9 cellular contexts compared by ENCODE assay signal in genomic region chr11:73875380-73875779, GRCh38. TPM values are rescaled to one million over a fixed set of nuclear protein-coding genes. Genes with fewer than 3 reads are reported as not detected.
DNase-seq lines count a peak whose midpoint lies in the region; ATAC-seq and TF ChIP-seq lines count a peak whose summit lies in the region.
"Had no signal": no experiment of that assay in that cellular context is flagged by ENCODE, and none has a peak within 500 bp of the region (broad histone marks: within the 10 kb centered on the region; RNA-seq: fewer than 3 reads in every experiment).

No MANE protein-coding gene starts in this region.

- H3K27me3 ChIP-seq in CD4-positive, alpha-beta T cell (ENCODE audit: control insufficient read depth, insufficient read depth, low read length): no peaks in the 10 kb centered on the region
- H3K27me3 ChIP-seq in naive thymus-derived CD4-positive, alpha-beta T cell (ENCODE audit: control insufficient read depth in 2 of 2, insufficient read depth in 2 of 2, low read length in 2 of 2): no peaks in the 10 kb centered on the region

- H3K4me1 ChIP-seq in naive thymus-derived CD4-positive, alpha-beta T cell (ENCODE audit: control insufficient read depth in 2 of 2, insufficient read depth in 2 of 2, low read length in 2 of 2): peaks cover 17 to 19% of the 10 kb centered on the region in 2 donors

- H3K4me3 ChIP-seq in naive thymus-derived CD4-positive, alpha-beta T cell (ENCODE audit: low read length): peak overlapping the region; percentile 94

- H3K36me3 Mint-ChIP-seq in CD4-positive, alpha-beta T cell (ENCODE audit: low read depth): peaks cover 57% of the 10 kb centered on the region
- H3K36me3 Mint-ChIP-seq in central memory CD8-positive, alpha-beta T cell (ENCODE audit: insufficient read depth): peaks cover 36% of the 10 kb centered on the region
- H3K36me3 Mint-ChIP-seq in naive thymus-derived CD4-positive, alpha-beta T cell: peaks cover 5 to 22% (median 14%) of the 10 kb centered on the region in 5 donors

- TF ChIP-seq CTCF in CD4-positive, alpha-beta T cell (IDR thresholded peaks at IDR 0.05): no peak

- CTCF ChIA-PET in CD4-positive, alpha-beta T cell (lab: Charles Lee): no interaction called here
- CTCF ChIA-PET in naive thymus-derived CD4-positive, alpha-beta T cell (lab: Charles Lee): interaction anchor here (0.7 kb wide), 1 partner anchor 25 kb away, joined by 5 read pairs; no protein-coding TSS in a partner anchor

- no peak for DNase-seq in CD4-positive, alpha-beta T cell
- peak; percentile 66 for DNase-seq in LHCN-M2 (ENCODE audit: low read depth)
- no peak for DNase-seq in central memory CD8-positive, alpha-beta T cell (ENCODE audit: low spot score in 2 of 2)
- no peak for DNase-seq in naive thymus-derived CD4-positive, alpha-beta T cell
- DNase-seq in NCI-H128 (lab: John Stamatoyannopoulos, UW; ENCODE audit: unreplicated experiment): no peak
- DNase-seq: activated CD4-positive, alpha-beta T cell treated with anti-CD3 and anti-CD28 coated beads, Interleukin-2, amount 50 U/mL, for 4 hours had no signal

- H3K27ac ChIP-seq in CD4-positive, alpha-beta T cell (ENCODE audit: low read depth, low read length): no peak overlapping the region
- H3K27ac ChIP-seq in naive thymus-derived CD4-positive, alpha-beta T cell (ENCODE audit: low read depth, low read length): peak overlapping the region; percentile 88

- ATAC-seq in CD4-positive, alpha-beta T cell (ENCODE audit: poor library complexity): no peak
- no peak for ATAC-seq in central memory CD8-positive, alpha-beta T cell (replicated peaks; ENCODE audit: extremely low read depth, poor library complexity, severe bottlenecking)
- no peak for ATAC-seq in naive thymus-derived CD4-positive, alpha-beta T cell
- ATAC-seq in GM19455 (IDR thresholded peaks at IDR 0.05; ENCODE audit: unreplicated experiment) (no peak), HG03521 (IDR thresholded peaks at IDR 0.05; ENCODE audit: unreplicated experiment) (no peak), HG02884 (IDR thresholded peaks at IDR 0.05; ENCODE audit: unreplicated experiment) (no peak)

- POLR2A ChIA-PET in CD4-positive, alpha-beta T cell (lab: Charles Lee): interaction anchor here (3.2 kb wide), 1 partner anchor 96 kb away, joined by 12 read pairs; no protein-coding TSS in a partner anchor
- POLR2A ChIA-PET in naive thymus-derived CD4-positive, alpha-beta T cell (lab: Charles Lee): interaction anchor here (1.2 kb wide), 1 partner anchor 96 kb away, joined by 3 read pairs; no protein-coding TSS in a partner anchor

- no peaks in the 10 kb centered on the region for H3K9me3 ChIP-seq in CD4-positive, alpha-beta T cell (ENCODE audit: control insufficient read depth, low read length)
- no peaks in the 10 kb centered on the region for H3K9me3 ChIP-seq in naive thymus-derived CD4-positive, alpha-beta T cell (ENCODE audit: control insufficient read depth in 2 of 3, low read length in 3 of 3)

- peak overlapping the region; percentile 96 for H3K4me3 Mint-ChIP-seq in CD4-positive, alpha-beta T cell
- peak overlapping the region; percentile 97 for H3K4me3 Mint-ChIP-seq in central memory CD8-positive, alpha-beta T cell
- H3K4me3 Mint-ChIP-seq in naive thymus-derived CD4-positive, alpha-beta T cell: peak overlapping the region; percentile 94 to 98 (median 96)

- H3K9me3 Mint-ChIP-seq in CD4-positive, alpha-beta T cell: no peaks in the 10 kb centered on the region
- H3K9me3 Mint-ChIP-seq in central memory CD8-positive, alpha-beta T cell: no peaks in the 10 kb centered on the region
- peaks cover 0 to 2% (median 0%) of the 10 kb centered on the region in 11 donors for H3K9me3 Mint-ChIP-seq in naive thymus-derived CD4-positive, alpha-beta T cell

- intact Hi-C loops in CD4-positive, alpha-beta T cell (cut with DNase I, micrococcal nuclease): loop anchor here (5.0 to 10.0 kb wide), 6 partner anchors 88 to 1763 kb away; partner anchors contain the start of genes ANAPC15 (in 1 of the 2), FAM168A (in 1 of the 2), MRPL48 (in 1 of the 2) and PGM2L1 (in 1 of the 2)
- intact Hi-C loops in naive thymus-derived CD4-positive, alpha-beta T cell (cut with micrococcal nuclease): loop anchor here in 1 of 2 donors (5.0 kb wide), 1 partner anchor 617 kb away; the partner anchor contains the start of gene LIPT2

- H3K4me1 Mint-ChIP-seq in CD4-positive, alpha-beta T cell (ENCODE audit: low read depth): peaks cover 52% of the 10 kb centered on the region
- peaks cover 36% of the 10 kb centered on the region for H3K4me1 Mint-ChIP-seq in central memory CD8-positive, alpha-beta T cell
- peaks cover 22 to 55% (median 43%) of the 10 kb centered on the region in 7 donors for H3K4me1 Mint-ChIP-seq in naive thymus-derived CD4-positive, alpha-beta T cell

- no peaks in the 10 kb centered on the region for H3K27me3 Mint-ChIP-seq in CD4-positive, alpha-beta T cell
- H3K27me3 Mint-ChIP-seq in central memory CD8-positive, alpha-beta T cell: no peaks in the 10 kb centered on the region
- H3K27me3 Mint-ChIP-seq in naive thymus-derived CD4-positive, alpha-beta T cell: no peaks in the 10 kb centered on the region

- peaks cover 0 to 43% (median 0%) of the 10 kb centered on the region in 3 experiments for H3K36me3 ChIP-seq in naive thymus-derived CD4-positive, alpha-beta T cell (ENCODE audit: control insufficient read depth in 2 of 3, insufficient read depth in 3 of 3, low read length in 3 of 3)

- peak overlapping the region; percentile 91 for H3K27ac Mint-ChIP-seq in CD4-positive, alpha-beta T cell
- H3K27ac Mint-ChIP-seq in central memory CD8-positive, alpha-beta T cell (ENCODE audit: low read depth): peak overlapping the region; percentile 98
- H3K27ac Mint-ChIP-seq in naive thymus-derived CD4-positive, alpha-beta T cell: peak overlapping the region; percentile 92 to 100 (median 97)

RNA-seq across cellular contexts. Expression of gene COA4, which starts 1.3 kb away (rescaled TPM):
- total RNA-seq in CD4-positive, alpha-beta T cell: 10 to 100 TPM; 20.7 to 23.9 TPM
- 119 and 131 TPM in 2 replicates for total RNA-seq in LHCN-M2 (2014; rRNA removed)
- polyA plus RNA-seq in LHCN-M2 (2012): 132 TPM
- 10 to 100 TPM; 29.1 to 75.0 (median 58.2) TPM for total RNA-seq in naive thymus-derived CD4-positive, alpha-beta T cell
- 10 to 100 TPM; 56.2 to 64.8 TPM for polyA plus RNA-seq in naive thymus-derived CD4-positive, alpha-beta T cell

RNA-seq across cellular contexts. Expression of gene PAAF1, which starts 1.4 kb away (rescaled TPM):
- 1 to 10 TPM; 6.2 to 7.6 TPM for total RNA-seq in CD4-positive, alpha-beta T cell
- total RNA-seq in LHCN-M2 (2014; rRNA removed): 10.0 and 11.7 TPM in 2 replicates
- 15.6 TPM for polyA plus RNA-seq in LHCN-M2 (2012)
- total RNA-seq in naive thymus-derived CD4-positive, alpha-beta T cell: 10 to 100 TPM; 12.4 to 22.7 (median 20.3) TPM
- 10 to 100 TPM; 19.4 to 26.2 TPM for polyA plus RNA-seq in naive thymus-derived CD4-positive, alpha-beta T cell
